1 cellular context compared by ENCODE assay signal in genomic region chr15:41797194-41797593, GRCh38.
TF ChIP-seq lines count a peak whose summit lies in the region.

No MANE protein-coding gene starts in this region.

TF ChIP-seq in endothelial cell of umbilical vein, 7 proteins besides CTCF, POLR2A, EP300 and RAD21 (continued from another document):
- no peak for TF ChIP-seq MAX (IDR thresholded peaks at IDR 0.05; ENCODE audit: insufficient read depth, insufficient read length)
- no peak for TF ChIP-seq EZH2 (IDR thresholded peaks at IDR 0.05; ENCODE audit: borderline replicate concordance, low read depth, low read length, severe bottlenecking)
TF ChIP-seq in endothelial cell of umbilical vein: peak in this region for 0.
